In genomic region chr10:122062831-122063674, GRCh38 we compare ENCODE assay signal across 9 cellular contexts.
DNase-seq lines count a peak whose midpoint lies in the region; ATAC-seq, FAIRE-seq and TF ChIP-seq lines count a peak whose summit lies in the region.
"Had no signal": no experiment of that assay in that cellular context is flagged by ENCODE, and none has a peak within 500 bp of the region (broad histone marks: within the 10 kb centered on the region; RNA-seq: fewer than 3 reads in every experiment).

No MANE protein-coding gene starts in this region.

- FAIRE-seq in bronchial epithelial cell (lab: Jason Lieb, UNC) = peak; percentile 92

- peaks cover 3% of the 10 kb centered on the region for H3K9me3 ChIP-seq in thoracic aorta

- H3K27ac ChIP-seq in layer of hippocampus (ENCODE audit: low read depth, low read length) (peak overlapping the region; percentile 24), thoracic aorta (peak overlapping the region; percentile 76 to 77)
- H3K27ac ChIP-seq: HL-60 had no signal

- TF ChIP-seq CTCF in bronchial epithelial cell (IDR thresholded peaks at IDR 0.05; ENCODE audit: insufficient read depth, low read length, severe bottlenecking) (no peak), thoracic aorta (IDR thresholded peaks at IDR 0.05) (no peak)

- peaks cover 6 to 13% of the 10 kb centered on the region in 2 donors for H3K4me1 ChIP-seq in thoracic aorta (ENCODE audit: control insufficient read depth in 1 of 2, low read depth in 2 of 2)

- H3K36me3 ChIP-seq in bronchial epithelial cell (ENCODE audit: control insufficient read depth, insufficient read depth, low read length) = no peaks in the 10 kb centered on the region
- H3K36me3 ChIP-seq in thoracic aorta = no peaks in the 10 kb centered on the region

- DNase-seq in GM04504 (ENCODE audit: low read depth) = peak; percentile 71
- DNase-seq in NCI-H510A (lab: John Stamatoyannopoulos, UW) = peak; percentile 73
- peak; percentile 97 for DNase-seq in bronchial epithelial cell (ENCODE audit: low read depth)
- peak; percentile 44 for DNase-seq in thoracic aorta (ENCODE audit: low spot score)
- DNase-seq in GM19240 (ENCODE audit: insufficient read length, low spot score) = no peak

- peak; percentile 81 for ATAC-seq in thoracic aorta (ENCODE audit: insufficient number of reproducible peaks, low FRiP score, low read depth)
- no peak for ATAC-seq in HG02852 (IDR thresholded peaks at IDR 0.05; ENCODE audit: unreplicated experiment)
- no peak for ATAC-seq in GM19328 (IDR thresholded peaks at IDR 0.05; ENCODE audit: unreplicated experiment)

- no peaks in the 10 kb centered on the region for H3K27me3 ChIP-seq in bronchial epithelial cell (ENCODE audit: control insufficient read depth, insufficient read depth, low read length)
- no peaks in the 10 kb centered on the region for H3K27me3 ChIP-seq in layer of hippocampus (ENCODE audit: control insufficient read depth, insufficient read depth, low read length)
- H3K27me3 ChIP-seq in thoracic aorta (replicated peaks; ENCODE audit: insufficient read depth) = no peaks in the 10 kb centered on the region

- no peak overlapping the region for H3K4me3 ChIP-seq in bronchial epithelial cell (ENCODE audit: low read depth, low read length)
- peak overlapping the region; percentile 23 for H3K4me3 ChIP-seq in thoracic aorta
